ENCODE assay signal across 9 cellular contexts in the genomic region with DNA sequence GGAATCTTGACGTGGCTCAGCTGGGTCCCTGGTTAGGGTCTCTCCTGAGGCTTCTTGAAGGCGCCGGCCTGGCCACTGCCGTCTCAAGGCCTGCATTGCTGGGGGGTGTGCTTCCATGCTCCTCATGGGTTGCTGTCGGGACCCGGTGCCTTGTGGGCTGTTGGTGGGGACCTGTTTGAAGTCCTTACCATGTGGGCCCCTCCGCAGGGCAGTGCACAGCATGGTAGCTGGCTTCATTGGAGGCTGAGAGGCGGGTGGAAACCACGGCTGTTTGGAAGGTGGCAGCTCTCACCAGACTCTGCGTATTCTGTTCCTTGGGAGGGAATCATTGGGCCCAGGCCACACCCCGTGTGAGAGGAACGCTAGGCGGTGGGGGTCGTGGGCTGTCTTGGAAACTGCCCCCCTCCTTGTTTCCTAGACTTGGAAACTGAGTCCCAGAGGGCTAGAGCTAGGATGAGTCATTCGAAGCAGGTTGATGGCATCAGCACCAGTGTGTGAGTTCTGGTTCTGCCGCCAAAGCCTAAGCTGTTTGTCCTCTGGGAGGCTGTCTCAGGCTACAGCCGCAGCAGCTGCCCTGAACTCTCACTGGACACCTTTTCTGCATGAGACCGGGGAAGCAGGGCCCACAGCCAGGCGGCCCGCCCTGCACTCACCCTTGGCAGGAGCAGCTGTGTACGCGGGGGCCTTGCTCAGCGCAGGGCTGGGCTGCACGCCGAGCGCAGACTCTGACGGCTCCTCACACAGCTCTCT. TPM values are rescaled to one million over a fixed set of nuclear protein-coding genes. Genes with fewer than 3 reads are reported as not detected.
DNase-seq lines count a peak whose midpoint lies in the region; ATAC-seq and TF ChIP-seq lines count a peak whose summit lies in the region.
"Had no signal": no experiment of that assay in that cellular context is flagged by ENCODE, and none has a peak within 500 bp of the region (broad histone marks: within the 10 kb centered on the region; RNA-seq: fewer than 3 reads in every experiment).

No MANE protein-coding gene starts in this region.

- peaks cover 3% of the 10 kb centered on the region for H3K4me1 ChIP-seq in upper lobe of right lung

- peaks cover 11% of the 10 kb centered on the region for H3K36me3 ChIP-seq in upper lobe of right lung

- no peak overlapping the region for H3K27ac ChIP-seq in upper lobe of right lung

- DNase-seq in anterior cingulate cortex (lab: John Stamatoyannopoulos, UW) (peak in 32 of 58 donors; percentile 6 to 63 (median 32)), fibroblast of the aortic adventitia (ENCODE audit: low read depth) (peak; percentile 91), myocyte (ENCODE audit: low read depth) (peak; percentile 69), upper lobe of right lung (no peak)
- DNase-seq: activated CD4-positive, alpha-beta T cell treated with anti-CD3 and anti-CD28 coated beads, Interleukin-2, amount 10 ng/mL, durations not matched to agents 7 days and 5 days; MV-4-11 had no signal

- TF ChIP-seq CTCF in fibroblast of the aortic adventitia (IDR thresholded peaks at IDR 0.05; ENCODE audit: insufficient read depth, low read length) (no peak), upper lobe of right lung (IDR thresholded peaks at IDR 0.05) (no peak)

- H3K4me3 ChIP-seq in fibroblast of the aortic adventitia (ENCODE audit: low read depth, low read length) (no peak overlapping the region), upper lobe of right lung (no peak overlapping the region)

- intact Hi-C loops in upper lobe of right lung (cut with DNase I), result no loop called here

- no peaks in the 10 kb centered on the region for H3K9me3 ChIP-seq in upper lobe of right lung

- no peaks in the 10 kb centered on the region for H3K27me3 ChIP-seq in upper lobe of right lung

- ATAC-seq in upper lobe of right lung (peak; percentile 64), GM18868 (IDR thresholded peaks at IDR 0.05; ENCODE audit: unreplicated experiment) (no peak), HG03460 (IDR thresholded peaks at IDR 0.05; ENCODE audit: unreplicated experiment) (no peak), HG02798 (IDR thresholded peaks at IDR 0.05; ENCODE audit: poor library complexity, unreplicated experiment) (no peak)

RNA-seq across cellular contexts. Expression of a gene that starts 35.2 kb away (rescaled TPM):
- total RNA-seq in fibroblast of the aortic adventitia (ENCODE audit: low replicate concordance) (0.16 TPM in 1 of 2 replicates, not detected in the other), myocyte (not detected in 2 replicates), upper lobe of right lung (5.6 TPM)
- 0.16 TPM for polyA plus RNA-seq in myocyte (2012)
- total RNA-seq: activated CD4-positive, alpha-beta T cell treated with anti-CD3 and anti-CD28 coated beads, Interleukin-2, amount 10 ng/mL, durations not matched to agents 7 days and 5 days had no signal

RNA-seq across cellular contexts. Expression of a gene that starts 52.8 kb away (rescaled TPM):
- total RNA-seq in fibroblast of the aortic adventitia (ENCODE audit: low replicate concordance) (39.5 and 80.3 TPM in 2 replicates), myocyte (25.4 and 33.8 TPM in 2 replicates), upper lobe of right lung (84.5 TPM)
- polyA plus RNA-seq in myocyte (2012), result 65.6 TPM
